ENCODE assay signal across 23 cellular contexts in genomic region chr5:52773342-52773741, GRCh38.
"Had no signal": no experiment of that assay in that cellular context is flagged by ENCODE, and none has a peak within 500 bp of the region (broad histone marks: within the 10 kb centered on the region; RNA-seq: fewer than 3 reads in every experiment).

No MANE protein-coding gene starts in this region.

- H3K4me3 Mint-ChIP-seq: activated T-cell treated with anti-CD3 and anti-CD28 coated beads, Interleukin-2, amount 50 U/mL, for 4 hours; nephron progenitor cell had no signal

- DNase-seq: activated CD4-positive, alpha-beta T cell treated with anti-CD3 and anti-CD28 coated beads for 1 hour; activated CD4-positive, alpha-beta T cell treated with anti-CD3 and anti-CD28 coated beads, Interleukin-2, amount 50 U/mL, for 4 hours; activated CD8-positive, alpha-beta memory T cell treated with anti-CD3 and anti-CD28 coated beads, Interleukin-2, amount 50 U/mL, for 48 hours; activated naive CD4-positive, alpha-beta T cell; activated T-cell treated with anti-CD3 and anti-CD28 coated beads, Interleukin-2, amount 50 U/mL, for 4 hours; central memory CD4-positive, alpha-beta T cell; dorsolateral prefrontal cortex; esophagus squamous epithelium; midbrain; nephron progenitor cell; nucleus accumbens; sigmoid colon; stimulated activated CD4-positive, alpha-beta T cell treated with anti-CD3 and anti-CD28 coated beads, Interleukin-4, amount 100 ng/mL, for 1 hour; stimulated activated naive CD4-positive, alpha-beta T cell; testis; trophoblast cell had no signal

- H3K27ac ChIP-seq: ascending aorta, esophagus squamous epithelium, sigmoid colon, testis had no signal

- H3K27me3 ChIP-seq: adrenal gland, ascending aorta, esophagus squamous epithelium, sigmoid colon, testis had no signal

- ATAC-seq: activated T-cell treated with anti-CD3 and anti-CD28 coated beads, Interleukin-2, amount 50 U/mL, for 4 hours; SK-N-SH treated with all-trans-retinoic acid at 6 μM for 48 hours had no signal

- H3K4me1 ChIP-seq: esophagus squamous epithelium, sigmoid colon, testis had no signal

- FAIRE-seq: keratinocyte had no signal

- H3K27ac Mint-ChIP-seq: activated T-helper 2 cell treated with anti-CD3 and anti-CD28 coated beads, Interferon-gamma antibody, Interleukin-2, Interleukin-4, amounts not matched to agents 10 μg/mL and 5 μg/mL and 100 μg/mL, durations not matched to agents 14 hours and 24 hours and 36 hours; nephron progenitor cell; T-helper 2 cell treated with Interferon-gamma antibody and Interleukin-4, amounts not matched to agents 5 μg/mL and 100 μg/mL, for 36 hours had no signal

- H3K4me3 ChIP-seq: adrenal gland, ascending aorta, dorsolateral prefrontal cortex, esophagus squamous epithelium, sigmoid colon, testis had no signal

- H3K9me3 Mint-ChIP-seq: activated T-cell treated with anti-CD3 and anti-CD28 coated beads, Interleukin-2, amount 50 U/mL, for 4 hours; activated T-helper 2 cell treated with anti-CD3 and anti-CD28 coated beads, Interferon-gamma antibody, Interleukin-2, Interleukin-4, amounts not matched to agents 10 μg/mL and 5 μg/mL and 100 μg/mL, durations not matched to agents 14 hours and 24 hours and 36 hours; nephron progenitor cell had no signal

- H3K36me3 ChIP-seq: adrenal gland, ascending aorta, esophagus squamous epithelium, sigmoid colon had no signal

- H3K9me3 ChIP-seq: adrenal gland, ascending aorta, esophagus squamous epithelium, sigmoid colon, testis had no signal

- H3K27me3 Mint-ChIP-seq: activated naive CD8-positive, alpha-beta T cell had no signal
